Comparison of ENCODE assay signal across 8 cellular contexts in genomic region chr19:52336976-52337375, GRCh38. TPM values are rescaled to one million over a fixed set of nuclear protein-coding genes. Genes with fewer than 3 reads are reported as not detected.
DNase-seq lines count a peak whose midpoint lies in the region; ATAC-seq, FAIRE-seq and TF ChIP-seq lines count a peak whose summit lies in the region.

No MANE protein-coding gene starts in this region.

- no peak for FAIRE-seq in bronchial epithelial cell (lab: Jason Lieb, UNC)

- H2AFZ ChIP-seq in mesenchymal stem cell (ENCODE audit: low read depth, low read length) = peak overlapping the region; percentile 42

- no peak overlapping the region for H2BK12ac ChIP-seq in mesenchymal stem cell (ENCODE audit: low read length in 2 of 2)

- peaks cover 0 to 59% (median 18%) of the 10 kb centered on the region in 11 donors for H3K9me3 ChIP-seq in heart right ventricle
- peaks cover 29% of the 10 kb centered on the region for H3K9me3 ChIP-seq in mesenchymal stem cell (ENCODE audit: control insufficient read depth, low read length)

- no peak overlapping the region for H3K14ac ChIP-seq in mesenchymal stem cell (ENCODE audit: low read length in 2 of 2)

- WGBS in heart right ventricle, 2 donors = 3 to 7% methylated on average over 3 of the region's 3 CpGs
- WGBS in mesenchymal stem cell = 1% methylated on average over 3 of the region's 3 CpGs

- no peak overlapping the region for H2AK5ac ChIP-seq in mesenchymal stem cell (ENCODE audit: low read length, severe bottlenecking)

- peak overlapping the region; percentile 98 for H3K9ac ChIP-seq in mesenchymal stem cell (ENCODE audit: low read length)

- no peak overlapping the region for H2BK15ac ChIP-seq in mesenchymal stem cell (ENCODE audit: low read depth, poor library complexity, severe bottlenecking)

- peak overlapping the region in 9 of 10 donors; percentile 74 to 92 (median 87) for H3K27ac ChIP-seq in heart right ventricle
- H3K27ac ChIP-seq in mesenchymal stem cell (ENCODE audit: low read length, poor library complexity, severe bottlenecking) = no peak overlapping the region

- no peak overlapping the region for H3K23ac ChIP-seq in mesenchymal stem cell (ENCODE audit: low read length in 2 of 2)

- H3K27me3 ChIP-seq in heart right ventricle (no peaks in the 10 kb centered on the region), bronchial epithelial cell (ENCODE audit: control insufficient read depth, insufficient read depth, low read length) (no peaks in the 10 kb centered on the region), mesenchymal stem cell (ENCODE audit: control insufficient read depth in 1 of 2, insufficient read depth in 1 of 2, low read length in 2 of 2) (no peaks in the 10 kb centered on the region)

- peaks cover 0 to 14% (median 0%) of the 10 kb centered on the region in 9 donors for H3K36me3 ChIP-seq in heart right ventricle
- H3K36me3 ChIP-seq in bronchial epithelial cell (ENCODE audit: control insufficient read depth, insufficient read depth, low read length) = no peaks in the 10 kb centered on the region
- H3K36me3 ChIP-seq in mesenchymal stem cell (ENCODE audit: control insufficient read depth in 1 of 2, insufficient read depth in 2 of 2, low read depth in 1 of 2, low read length in 2 of 2) = peaks cover 4 to 17% of the 10 kb centered on the region in 2 experiments

- ATAC-seq in heart right ventricle (peak in 1 of 8 donors; percentile 7), Right ventricle myocardium inferior (no peak), GM19395 (IDR thresholded peaks at IDR 0.05; ENCODE audit: unreplicated experiment) (no peak)

- H2BK5ac ChIP-seq in mesenchymal stem cell (ENCODE audit: low read depth, low read length, poor library complexity, severe bottlenecking) = no peak overlapping the region

- peaks cover 12% of the 10 kb centered on the region for H3K79me1 ChIP-seq in mesenchymal stem cell (replicated peaks; ENCODE audit: low read length, poor library complexity, severe bottlenecking)

- H3K4me1 ChIP-seq in heart right ventricle (peaks cover 0 to 16% (median 0%) of the 10 kb centered on the region in 9 donors), mesenchymal stem cell (ENCODE audit: control insufficient read depth, insufficient read depth, low read depth, low read length) (peaks cover 7% of the 10 kb centered on the region)

- H3K4me2 ChIP-seq in mesenchymal stem cell (ENCODE audit: low read length, poor library complexity, severe bottlenecking) = peak overlapping the region; percentile 94

- H3K18ac ChIP-seq in mesenchymal stem cell (ENCODE audit: low read depth in 1 of 2, low read length in 2 of 2) = peak overlapping the region in 1 of 2 experiments; percentile 97

- H3K4ac ChIP-seq in mesenchymal stem cell (ENCODE audit: low read depth in 1 of 2, low read length in 2 of 2) = no peak overlapping the region

- H4K91ac ChIP-seq in mesenchymal stem cell (ENCODE audit: low read length) = no peak overlapping the region

- peak overlapping the region; percentile 61 to 99 (median 78) for H3K4me3 ChIP-seq in heart right ventricle
- peak overlapping the region; percentile 78 for H3K4me3 ChIP-seq in bronchial epithelial cell (ENCODE audit: low read depth, low read length)
- peak overlapping the region; percentile 32 to 87 for H3K4me3 ChIP-seq in mesenchymal stem cell (ENCODE audit: insufficient read depth in 1 of 2, low read depth in 1 of 2, low read length in 2 of 2)

- H4K8ac ChIP-seq in mesenchymal stem cell (ENCODE audit: low read length) = peak overlapping the region; percentile 85

- intact Hi-C loops in heart right ventricle (cut with DNase I) (loop anchor here in 3 of 10 donors (5.0 kb wide), 1 partner anchor 40 kb away; the partner anchor contains the start of gene ZNF480 (in 3 of the 3)), Right ventricle myocardium inferior (cut with DNase I) (loop anchor here (2.0 kb wide), 1 partner anchor 40 kb away; the partner anchor contains the start of gene ZNF480)

- no peak for TF ChIP-seq CTCF in heart right ventricle (IDR thresholded peaks at IDR 0.05)
- no peak for TF ChIP-seq CTCF in bronchial epithelial cell (IDR thresholded peaks at IDR 0.05; ENCODE audit: insufficient read depth, low read length, severe bottlenecking)

- no peak for DNase-seq in heart right ventricle
- no peak for DNase-seq in Right ventricle myocardium inferior (ENCODE audit: missing footprints)
- DNase-seq in bronchial epithelial cell (ENCODE audit: low read depth) = no peak
- DNase-seq in mesenchymal stem cell = peak; percentile 33
- no peak for DNase-seq in NCI-H2196 (lab: John Stamatoyannopoulos, UW; ENCODE audit: unreplicated experiment)
- no peak for DNase-seq in stimulated activated CD4-positive, alpha-beta T cell treated with anti-CD3 and anti-CD28 coated beads, Interleukin-15, amount 100 ng/mL, for 24 hours
- DNase-seq in NCI-H1417 (lab: John Stamatoyannopoulos, UW) = no peak

- H2BK120ac ChIP-seq in mesenchymal stem cell (ENCODE audit: low read depth, low read length) = no peak overlapping the region

RNA-seq across cellular contexts. Expression of gene ZNF610, which starts 0.9 kb away (rescaled TPM):
- total RNA-seq in heart right ventricle (1 to 10 TPM; 2.1 to 6.8 (median 4.7) TPM), Right ventricle myocardium inferior (2.5 TPM), bronchial epithelial cell (1.3 and 1.4 TPM in 2 replicates)
- polyA plus RNA-seq in heart right ventricle = 1 to 10 TPM; 1.1 to 2.9 TPM
- polyA plus RNA-seq in mesenchymal stem cell (2013, experiment 1 of 2) = 3.1 TPM
- 3.4 TPM for polyA plus RNA-seq in mesenchymal stem cell (2013, experiment 2 of 2)

RNA-seq across cellular contexts. Expression of gene ZNF880, which starts 32.7 kb away (rescaled TPM):
- total RNA-seq in heart right ventricle (10 to 100 TPM; 13.4 to 24.2 (median 18.7) TPM), Right ventricle myocardium inferior (18.2 TPM), bronchial epithelial cell (22.1 and 24.0 TPM in 2 replicates)
- 10 to 100 TPM; 12.4 to 14.3 TPM for polyA plus RNA-seq in heart right ventricle
- 11.1 TPM for polyA plus RNA-seq in mesenchymal stem cell (2013, experiment 1 of 2)
- 13.2 TPM for polyA plus RNA-seq in mesenchymal stem cell (2013, experiment 2 of 2)

RNA-seq across cellular contexts. Expression of gene ZNF480, which starts 40.0 kb away (rescaled TPM):
- total RNA-seq in heart right ventricle (10 to 100 TPM; 11.4 to 19.6 (median 13.4) TPM), Right ventricle myocardium inferior (18.5 TPM), bronchial epithelial cell (2.6 and 2.7 TPM in 2 replicates)
- 10 to 100 TPM in 1 of 2 donors, 1 to 10 TPM in 1; 6.9 to 16.2 TPM for polyA plus RNA-seq in heart right ventricle
- polyA plus RNA-seq in mesenchymal stem cell (2013, experiment 1 of 2) = 6.8 TPM
- 7.3 TPM for polyA plus RNA-seq in mesenchymal stem cell (2013, experiment 2 of 2)
